Comparison of ENCODE assay signal across 27 cellular contexts in genomic region chr18:76464281-76465259, GRCh38. TPM values are rescaled to one million over a fixed set of nuclear protein-coding genes. Genes with fewer than 3 reads are reported as not detected.
DNase-seq lines count a peak whose midpoint lies in the region; ATAC-seq and TF ChIP-seq lines count a peak whose summit lies in the region.
"Had no signal": no experiment of that assay in that cellular context is flagged by ENCODE, and none has a peak within 500 bp of the region (broad histone marks: within the 10 kb centered on the region; RNA-seq: fewer than 3 reads in every experiment).

No MANE protein-coding gene starts in this region.

- 88 to 92% (median 88%) methylated on average over 19 of the region's 19 CpGs for WGBS in ovary, 3 donors

- H3K4me3 ChIP-seq in ovary, result no peak overlapping the region
- H3K4me3 ChIP-seq in WERI-Rb-1 (ENCODE audit: low read depth, low read length), result no peak overlapping the region
- H3K4me3 ChIP-seq: GM23248, left lung, SK-N-MC, testis had no signal

- DNase-seq in stimulated activated naive CD8-positive, alpha-beta T cell treated with anti-CD3 and anti-CD28 coated beads, Interleukin-15, amount 100 ng/mL, for 72 hours, result no peak
- DNase-seq in stimulated activated naive CD8-positive, alpha-beta T cell treated with anti-CD3 and anti-CD28 coated beads, Interleukin-15, Interleukin-2, amounts not matched to agents 100 U/mL and 50 U/mL, for 24 hours, result no peak
- peak; percentile 41 for DNase-seq in left lobe of liver (ENCODE audit: low spot score)
- DNase-seq in ovary, result no peak
- DNase-seq in CD1c-positive myeloid dendritic cell (ENCODE audit: extremely low spot score), result no peak
- DNase-seq in GF-D8 (lab: John Stamatoyannopoulos, UW), result no peak
- no peak for DNase-seq in WERI-Rb-1
- DNase-seq: ACHN; activated CD4-positive, CD25-positive, alpha-beta regulatory T cell; activated CD8-positive, alpha-beta T cell treated with anti-CD3 and anti-CD28 coated beads, Interleukin-2, amount 10 ng/mL, durations not matched to agents 7 days and 5 days; activated gamma-delta T cell treated with Interleukin-2 at 50 U/mL for 16 hours; activated naive CD8-positive, alpha-beta T cell treated with anti-CD3 and anti-CD28 coated beads, Interleukin-2, amount 10 ng/mL, durations not matched to agents 7 days and 5 days; BE2C; effector CD4-positive, alpha-beta T cell; GM23248; IMR-90; left lung; MV-4-11; NCI-H146; NCI-H226; NCI-H526 treated with DMSO at 0.1 percent for 48 hours; NK-92 treated with Interleukin-12 subunit alpha and Interleukin-12 subunit beta, amount 100 ng/mL, for 24 hours; PC-3; stimulated activated naive B cell treated with anti-CD40 and anti-IgM and Interleukin-4, amounts not matched to agents 10 μg/mL and 1 μg/mL and 100 μg/mL, for 72 hours; testis had no signal

- no peak overlapping the region for H3K4me3 Mint-ChIP-seq in stimulated activated naive CD8-positive, alpha-beta T cell treated with anti-CD3 and anti-CD28 coated beads, Interleukin-15, amount 100 ng/mL, for 72 hours
- H3K4me3 Mint-ChIP-seq: activated CD8-positive, alpha-beta T cell treated with anti-CD3 and anti-CD28 coated beads, Interleukin-2, amount 10 ng/mL, durations not matched to agents 7 days and 5 days; activated naive CD8-positive, alpha-beta T cell treated with anti-CD3 and anti-CD28 coated beads, Interleukin-2, amount 10 ng/mL, durations not matched to agents 7 days and 5 days; activated T-cell treated with anti-CD3 and anti-CD28 coated beads, Interleukin-2, amount 50 U/mL, for 24 hours; stimulated activated naive B cell treated with anti-CD40 and anti-IgM and Interleukin-4, amounts not matched to agents 10 μg/mL and 1 μg/mL and 100 μg/mL, for 72 hours had no signal

- no peaks in the 10 kb centered on the region for H3K27me3 Mint-ChIP-seq in stimulated activated naive CD8-positive, alpha-beta T cell treated with anti-CD3 and anti-CD28 coated beads, Interleukin-15, amount 100 ng/mL, for 72 hours
- H3K27me3 Mint-ChIP-seq: activated naive CD8-positive, alpha-beta T cell treated with anti-CD3 and anti-CD28 coated beads, Interleukin-2, amount 10 ng/mL, durations not matched to agents 7 days and 5 days; activated T-cell treated with anti-CD3 and anti-CD28 coated beads, Interleukin-2, amount 50 U/mL, for 24 hours; stimulated activated naive B cell treated with anti-CD40 and anti-IgM and Interleukin-4, amounts not matched to agents 10 μg/mL and 1 μg/mL and 100 μg/mL, for 72 hours had no signal

- H3K9me3 ChIP-seq in ovary, result no peaks in the 10 kb centered on the region
- H3K9me3 ChIP-seq in WERI-Rb-1 (ENCODE audit: severe bottlenecking), result no peaks in the 10 kb centered on the region
- H3K9me3 ChIP-seq: BE2C, left lung, testis had no signal

- TF ChIP-seq CTCF in ovary (IDR thresholded peaks at IDR 0.05) (no peak), WERI-Rb-1 (IDR thresholded peaks at IDR 0.05; ENCODE audit: low read depth, low read length) (no peak)

- intact Hi-C loops in ovary (cut with DNase I), result no loop called here

- TF ChIP-seq EP300 in ovary (IDR thresholded peaks at IDR 0.05), result no peak

- no peaks in the 10 kb centered on the region for H3K9me3 Mint-ChIP-seq in stimulated activated naive CD8-positive, alpha-beta T cell treated with anti-CD3 and anti-CD28 coated beads, Interleukin-15, amount 100 ng/mL, for 72 hours
- H3K9me3 Mint-ChIP-seq: activated naive CD8-positive, alpha-beta T cell treated with anti-CD3 and anti-CD28 coated beads, Interleukin-2, amount 10 ng/mL, durations not matched to agents 7 days and 5 days; activated T-cell treated with anti-CD3 and anti-CD28 coated beads, Interleukin-2, amount 50 U/mL, for 24 hours; stimulated activated naive B cell treated with anti-CD40 and anti-IgM and Interleukin-4, amounts not matched to agents 10 μg/mL and 1 μg/mL and 100 μg/mL, for 72 hours had no signal

- H3K27me3 ChIP-seq in ovary (no peaks in the 10 kb centered on the region), WERI-Rb-1 (ENCODE audit: insufficient read depth, low read depth, severe bottlenecking) (no peaks in the 10 kb centered on the region)
- H3K27me3 ChIP-seq: BE2C, left lung, testis had no signal

- peak overlapping the region in 1 of 2 donors; percentile 27 for H3K27ac Mint-ChIP-seq in stimulated activated naive CD8-positive, alpha-beta T cell treated with anti-CD3 and anti-CD28 coated beads, Interleukin-15, amount 100 ng/mL, for 72 hours
- H3K27ac Mint-ChIP-seq: activated naive CD8-positive, alpha-beta T cell treated with anti-CD3 and anti-CD28 coated beads, Interleukin-2, amount 10 ng/mL, durations not matched to agents 7 days and 5 days; activated T-cell treated with anti-CD3 and anti-CD28 coated beads, Interleukin-2, amount 50 U/mL, for 24 hours; stimulated activated naive B cell treated with anti-CD40 and anti-IgM and Interleukin-4, amounts not matched to agents 10 μg/mL and 1 μg/mL and 100 μg/mL, for 72 hours had no signal

- H3K36me3 ChIP-seq in ovary (no peaks in the 10 kb centered on the region), WERI-Rb-1 (peaks cover 45% of the 10 kb centered on the region)
- H3K36me3 ChIP-seq: BE2C had no signal

- H3K4me1 ChIP-seq in ovary (ENCODE audit: insufficient read depth), result peaks cover 21% of the 10 kb centered on the region
- H3K4me1 ChIP-seq: BE2C had no signal

- peak; percentile 10 for TF ChIP-seq POLR2A in ovary (IDR thresholded peaks at IDR 0.05)

- peaks cover 57% of the 10 kb centered on the region for H3K4me1 Mint-ChIP-seq in stimulated activated naive CD8-positive, alpha-beta T cell treated with anti-CD3 and anti-CD28 coated beads, Interleukin-15, amount 100 ng/mL, for 72 hours

- ATAC-seq in stimulated activated naive CD8-positive, alpha-beta T cell treated with anti-CD3 and anti-CD28 coated beads, Interleukin-15, amount 100 ng/mL, for 72 hours, result peak; percentile 24
- no peak for ATAC-seq in stimulated activated naive CD8-positive, alpha-beta T cell treated with anti-CD3 and anti-CD28 coated beads, Interleukin-15, Interleukin-2, amounts not matched to agents 100 U/mL and 50 U/mL, for 24 hours
- ATAC-seq in left lobe of liver, result no peak
- ATAC-seq: activated CD8-positive, alpha-beta T cell treated with anti-CD3 and anti-CD28 coated beads, Interleukin-2, amount 10 ng/mL, durations not matched to agents 7 days and 5 days; left lung; PC-3 had no signal

- H3K27ac ChIP-seq in ovary (no peak overlapping the region), WERI-Rb-1 (no peak overlapping the region)
- H3K27ac ChIP-seq: GM23248, SK-N-MC had no signal

RNA-seq across cellular contexts. Expression of gene ZNF516, which starts 30.5 kb away (rescaled TPM):
- total RNA-seq in left lobe of liver (16.2 TPM), ovary (100 to 1,000 TPM in 3 of 7 donors, 10 to 100 TPM in 4; 44.9 to 110 (median 99.9) TPM)
- 10 to 100 TPM; 13.5 to 25.4 TPM for polyA plus RNA-seq in ovary
